ENCODE assay signal across 12 cellular contexts in the genomic region with DNA sequence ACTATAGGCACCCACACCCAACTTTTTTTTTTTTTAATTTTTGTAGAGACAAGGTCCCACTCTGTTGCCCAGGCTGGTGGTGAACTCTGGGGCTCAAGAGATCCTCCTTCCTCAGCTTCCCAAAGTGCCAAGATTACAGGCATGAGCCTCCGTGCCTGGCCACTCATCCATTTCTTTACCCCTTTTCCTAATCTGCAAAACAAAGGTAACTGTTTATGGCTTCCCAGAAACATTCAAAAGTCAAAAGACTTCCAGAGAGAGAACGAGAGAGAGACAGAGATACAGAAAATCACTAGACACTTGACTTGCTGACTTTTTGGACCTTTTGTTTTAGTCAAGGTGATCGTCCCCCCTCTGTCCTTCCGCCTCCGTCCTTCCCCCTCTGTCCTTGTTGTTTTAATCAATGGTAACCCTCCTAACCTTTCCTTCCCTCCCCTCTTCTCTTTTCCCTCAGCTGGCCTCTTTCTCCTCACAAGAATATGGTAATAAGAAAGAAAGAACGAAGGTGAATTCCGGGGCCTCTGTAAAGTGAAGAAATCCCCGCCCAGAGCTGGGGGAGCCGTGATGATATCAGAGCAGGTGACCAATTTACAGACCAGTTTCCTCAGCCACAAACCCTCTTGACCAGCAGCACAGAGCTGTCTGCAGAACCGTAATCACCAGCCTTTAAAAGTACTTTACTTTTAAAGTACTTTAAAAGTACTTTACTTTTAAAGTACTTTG. TPM values are rescaled to one million over a fixed set of nuclear protein-coding genes. Genes with fewer than 3 reads are reported as not detected.
DNase-seq lines count a peak whose midpoint lies in the region; ATAC-seq and TF ChIP-seq lines count a peak whose summit lies in the region.
"Had no signal": no experiment of that assay in that cellular context is flagged by ENCODE, and none has a peak within 500 bp of the region (broad histone marks: within the 10 kb centered on the region; RNA-seq: fewer than 3 reads in every experiment).

No MANE protein-coding gene starts in this region.

- intact Hi-C loops in OCI-LY7 (cut with micrococcal nuclease; ENCODE audit: unreplicated experiment): no loop called here
- intact Hi-C loops in lower lobe of right lung (cut with DNase I): no loop called here

- no TSS peak for BruUV-seq in OCI-LY7 (replicated peaks; lab: Mats Ljungman, UMichigan)

- peaks cover 100% of the 10 kb centered on the region for H3K79me2 ChIP-seq in OCI-LY7 (ENCODE audit: insufficient read depth, low read depth, low read length)

- H3K9me3 ChIP-seq in ES-I3 (ENCODE audit: control insufficient read depth, insufficient read depth, low read length): no peaks in the 10 kb centered on the region
- H3K9me3 ChIP-seq in OCI-LY7 (ENCODE audit: low read length): no peaks in the 10 kb centered on the region
- no peaks in the 10 kb centered on the region for H3K9me3 ChIP-seq in lower lobe of right lung
- H3K9me3 ChIP-seq: suprapubic skin had no signal

- H3K36me3 ChIP-seq in ES-I3 (ENCODE audit: insufficient read depth, low read length) (no peaks in the 10 kb centered on the region), OCI-LY7 (ENCODE audit: insufficient read depth, low read length) (peaks cover 92% of the 10 kb centered on the region), lower lobe of right lung (no peaks in the 10 kb centered on the region)
- H3K36me3 ChIP-seq: suprapubic skin had no signal

- no peak overlapping the region for H2AFZ ChIP-seq in OCI-LY7 (ENCODE audit: low read length)

- no peak overlapping the region for H3K4me3 ChIP-seq in OCI-LY7 (ENCODE audit: low read depth, low read length, poor library complexity, severe bottlenecking)
- no peak overlapping the region for H3K4me3 ChIP-seq in lower lobe of right lung
- H3K4me3 ChIP-seq: suprapubic skin had no signal

- no peaks in the 10 kb centered on the region for H3K27me3 ChIP-seq in lower lobe of right lung (ENCODE audit: low read depth)
- H3K27me3 ChIP-seq: suprapubic skin had no signal

- POLR2A ChIA-PET in OCI-LY7 (lab: Charles Lee): interaction anchor here (0.6 to 4.3 kb wide), 10 partner anchors 12 to 54 kb away, joined by 3 to 11 read pairs (median 4); no protein-coding TSS in a partner anchor

- CTCF ChIA-PET in OCI-LY7 (lab: Charles Lee; ENCODE audit: unreplicated experiment): interaction anchor here (0.6 kb wide), 1 partner anchor 448 kb away, joined by 4 read pairs; no protein-coding TSS in a partner anchor

- H3K9ac ChIP-seq in ES-I3 (ENCODE audit: low read depth, low read length): peak overlapping the region; percentile 4; the same call in 1 of the 2 replicates

- peaks cover 13% of the 10 kb centered on the region for H3K4me1 ChIP-seq in ES-I3 (ENCODE audit: insufficient read depth, low read length)
- peaks cover 98% of the 10 kb centered on the region for H3K4me1 ChIP-seq in OCI-LY7 (ENCODE audit: insufficient read depth, low read length, poor library complexity, severe bottlenecking)
- peaks cover 41% of the 10 kb centered on the region for H3K4me1 ChIP-seq in lower lobe of right lung
- H3K4me1 ChIP-seq: suprapubic skin had no signal

- no peak for DNase-seq in OCI-LY7 (ENCODE audit: low spot score)
- peak; percentile 65 for DNase-seq in lower lobe of right lung
- no peak for DNase-seq in NCI-H2196 treated with DMSO at 0.1 percent for 48 hours (lab: John Stamatoyannopoulos, UW; ENCODE audit: unreplicated experiment)
- no peak for DNase-seq in iPS-NIHi11 (ENCODE audit: low spot score)
- no peak for DNase-seq in hepatic stellate cell (ENCODE audit: low spot score)
- DNase-seq in stimulated activated CD4-positive, alpha-beta T cell treated with anti-CD3 and anti-CD28 coated beads, Interleukin-1b, Interleukin-23, amount 100 ng/mL, for 48 hours: no peak
- DNase-seq: activated T-cell treated with anti-CD3 and anti-CD28 coated beads, Interleukin-2, amount 50 U/mL, for 1 hour had no signal

- no peak for TF ChIP-seq CTCF in OCI-LY7 (conservative IDR thresholded peaks at IDR 0.05; ENCODE audit: low read length)
- no peak for TF ChIP-seq CTCF in lower lobe of right lung (IDR thresholded peaks at IDR 0.05)

- H3K9me2 ChIP-seq in OCI-LY7 (ENCODE audit: insufficient read depth, low read length): no peaks in the 10 kb centered on the region

- H3K4me2 ChIP-seq in OCI-LY7 (ENCODE audit: low read length): peak overlapping the region; percentile 43; the same call in 1 of the 2 replicates

- peaks cover 29% of the 10 kb centered on the region; the same call in 1 of the 2 replicates for H4K20me1 ChIP-seq in OCI-LY7 (ENCODE audit: insufficient read depth, low read length)

- H3K27ac ChIP-seq in OCI-LY7 (ENCODE audit: low read depth, low read length, poor library complexity, severe bottlenecking) (peak overlapping the region; percentile 37), lower lobe of right lung (no peak overlapping the region)
- H3K27ac ChIP-seq: suprapubic skin had no signal

- ATAC-seq in GM21529 (IDR thresholded peaks at IDR 0.05; ENCODE audit: unreplicated experiment) (peak; percentile 52), lower lobe of right lung (peak; percentile 87 to 94)

RNA-seq across cellular contexts. Expression of a gene that starts 21.9 kb away (rescaled TPM):
- total RNA-seq in OCI-LY7 (2014; rRNA removed; shearing (Covaris generic)): 143 TPM in 2 replicates
- 169 and 191 TPM in 2 replicates for total RNA-seq in OCI-LY7 (2022)
- total RNA-seq in lower lobe of right lung: 36.7 TPM
- total RNA-seq: fibroblast of villous mesenchyme, G401 had no signal
